In the genomic region with DNA sequence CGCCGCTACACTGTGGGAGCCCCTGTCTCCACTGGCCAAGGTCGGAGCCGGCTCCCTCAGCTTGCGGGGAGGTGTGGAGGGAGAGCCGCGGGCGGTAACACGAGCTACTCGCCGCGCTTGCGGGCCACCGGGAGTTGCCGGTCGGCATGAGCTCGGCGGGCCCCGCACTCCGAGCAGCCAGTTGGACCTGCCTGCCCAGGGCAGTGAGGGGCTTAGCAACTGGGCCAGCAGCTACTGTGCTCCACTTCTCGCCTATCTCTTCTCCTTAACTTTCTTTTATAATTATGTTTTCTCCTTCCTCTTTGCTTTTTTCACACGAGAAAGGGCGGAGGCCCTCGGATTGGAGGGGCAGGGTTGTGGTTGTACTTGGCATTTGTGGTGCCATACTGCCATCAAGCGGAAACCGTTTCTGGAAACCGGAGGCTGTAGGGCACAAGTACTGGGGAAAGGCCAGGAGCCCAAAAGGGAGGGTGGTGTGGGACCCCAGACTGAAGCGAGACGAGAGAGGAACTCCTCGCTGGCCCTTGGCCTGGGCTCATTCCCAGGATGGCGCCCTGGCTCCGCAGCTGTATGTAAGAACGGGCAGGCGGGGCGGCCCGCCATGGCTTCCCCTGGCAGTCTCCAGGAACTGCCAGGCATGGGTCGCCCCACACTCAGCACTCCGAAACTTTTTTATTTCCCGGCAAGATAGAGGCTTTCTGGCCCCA, we compare ENCODE assay signal across 8 cellular contexts. TPM values are rescaled to one million over a fixed set of nuclear protein-coding genes. Genes with fewer than 3 reads are reported as not detected.
A peak's percentile ranks its signal among the peaks of the same experiment; 100 is the strongest.
DNase-seq lines count a peak whose midpoint lies in the region; ATAC-seq and TF ChIP-seq lines count a peak whose summit lies in the region.
"Not testable (repeated sequence)": the region's sequence is repeated elsewhere in the genome, so short reads cannot be mapped to it uniquely, and the experiment has no call there.

No MANE protein-coding gene starts in this region.

- H3K9me3 ChIP-seq in osteoblast (ENCODE audit: low read depth, low read length); upper lobe of left lung: not testable (repeated sequence)

- not testable (repeated sequence) for ATAC-seq in GM18505 (IDR thresholded peaks at IDR 0.05; ENCODE audit: unreplicated experiment)
- ATAC-seq in GM21529 (IDR thresholded peaks at IDR 0.05; ENCODE audit: unreplicated experiment) (peak; percentile 30), HG03354 (IDR thresholded peaks at IDR 0.05; ENCODE audit: poor library complexity, severe bottlenecking, unreplicated experiment) (peak; percentile 47), upper lobe of left lung (ENCODE audit: low FRiP score in 2 of 2) (peak in 1 of 2 donors; percentile 88)

- not testable (repeated sequence) for H3K27ac ChIP-seq in osteoblast (ENCODE audit: low read depth, low read length)
- peak overlapping the region in 2 of 4 donors; percentile 70 to 76 for H3K27ac ChIP-seq in upper lobe of left lung

- H3K36me3 ChIP-seq in osteoblast (ENCODE audit: insufficient read depth, low read length); upper lobe of left lung: not testable (repeated sequence)

- H3K4me1 ChIP-seq in osteoblast (ENCODE audit: insufficient read depth, low read length) (peaks cover 21% of the 10 kb centered on the region), upper lobe of left lung (peaks cover 4 to 38% (median 17%) of the 10 kb centered on the region in 4 donors)

- WGBS in upper lobe of left lung, 2 donors = 45 to 98% methylated on average over 17 to 21 of the region's 39 CpGs

- not testable (repeated sequence) for TF ChIP-seq EP300 in upper lobe of left lung (IDR thresholded peaks at IDR 0.05)

- not testable (repeated sequence) for H3K27me3 ChIP-seq in osteoblast (ENCODE audit: insufficient read depth, low read length); upper lobe of left lung

- peak overlapping the region; percentile 74 for H2AFZ ChIP-seq in osteoblast (ENCODE audit: low read length)

- peak overlapping the region; percentile 79 for H3K4me2 ChIP-seq in osteoblast (ENCODE audit: insufficient read depth, low read length)

- H3K4me3 ChIP-seq in osteoblast (ENCODE audit: insufficient read depth, low read length) (peak overlapping the region; percentile 68), upper lobe of left lung (peak overlapping the region in 2 of 4 donors; percentile 37 to 47)

- not testable (repeated sequence) for H3K79me2 ChIP-seq in osteoblast (ENCODE audit: insufficient read depth, low read length)

- not testable (repeated sequence) for H4K20me1 ChIP-seq in osteoblast (ENCODE audit: insufficient read depth, low read length)

- DNase-seq in activated CD4-positive, CD25-positive, alpha-beta regulatory T cell treated with anti-CD3 and anti-CD28 coated beads, Interleukin-2, amount 50 U/mL, for 72 hours = peak; percentile 43
- DNase-seq in ecto neural progenitor cell (ENCODE audit: low spot score) = peak; percentile 22
- peak; percentile 13 for DNase-seq in kidney tubule cell (ENCODE audit: low spot score)
- DNase-seq in osteoblast (ENCODE audit: insufficient read length, low spot score, missing footprints) = not testable (repeated sequence)
- peak; percentile 23 to 66 for DNase-seq in upper lobe of left lung

- TF ChIP-seq CTCF in osteoblast (IDR thresholded peaks at IDR 0.05; ENCODE audit: extremely low read depth, low read depth, low read length) = not testable (repeated sequence)
- peak in 2 of 6 experiments; percentile 24 to 38 for TF ChIP-seq CTCF in upper lobe of left lung (IDR thresholded peaks at IDR 0.05)

- TF ChIP-seq POLR2A in GM18505 (IDR thresholded peaks at IDR 0.05; ENCODE audit: borderline replicate concordance, extremely low read depth, insufficient read depth, insufficient read length) = peak; percentile 36
- TF ChIP-seq POLR2A in upper lobe of left lung (IDR thresholded peaks at IDR 0.05) = not testable (repeated sequence)

RNA-seq across cellular contexts. Expression of a gene that starts 38.5 kb away (rescaled TPM):
- 6.5 and 9.0 TPM in 2 replicates for total RNA-seq in osteoblast
- 10 to 100 TPM in 5 of 6 donors, 1 to 10 TPM in 1; 9.4 to 34.2 (median 14.4) TPM for total RNA-seq in upper lobe of left lung
